ENCODE assay signal across 25 cellular contexts in the genomic region with DNA sequence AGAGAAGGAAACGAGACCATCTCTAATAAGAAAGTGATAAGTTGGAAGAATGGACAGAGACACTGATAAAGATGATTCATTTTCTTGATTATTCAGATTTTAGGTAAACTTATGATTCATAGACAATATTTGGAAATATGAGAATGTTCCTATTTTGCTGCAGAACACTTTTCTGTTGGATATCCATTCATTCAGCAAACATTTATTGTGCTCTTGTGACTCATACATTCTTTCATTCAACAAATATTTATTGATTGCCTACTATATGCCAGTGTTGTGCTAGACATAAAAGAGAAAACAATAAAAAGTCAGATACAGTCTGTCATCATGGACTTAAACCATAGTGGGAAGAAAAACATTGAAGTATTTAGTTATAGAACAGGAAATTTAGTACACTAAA.
"Had no signal": no experiment of that assay in that cellular context is flagged by ENCODE, and none has a peak within 500 bp of the region (broad histone marks: within the 10 kb centered on the region; RNA-seq: fewer than 3 reads in every experiment).

No MANE protein-coding gene starts in this region.

- ATAC-seq: gastrocnemius medialis; left ventricle myocardium superior; sciatic nerve; stimulated activated effector memory CD8-positive, alpha-beta T cell treated with anti-CD3 and anti-CD28 coated beads, Interleukin-12 subunit alpha, Interleukin-12 subunit beta, amount 100 ng/mL, for 72 hours; T-helper 17 cell had no signal

- H3K36me3 ChIP-seq: adrenal gland, ascending aorta, brain microvascular endothelial cell, gastrocnemius medialis, vagina had no signal

- H3K9me3 ChIP-seq: adrenal gland, ascending aorta, gastrocnemius medialis, vagina had no signal

- H3K27ac ChIP-seq: adrenal gland, ascending aorta, brain microvascular endothelial cell, gastrocnemius medialis, hepatocyte, vagina had no signal

- DNase-seq: activated CD4-positive, alpha-beta memory T cell treated with anti-CD3 and anti-CD28 coated beads for 36 hours; activated CD4-positive, alpha-beta T cell treated with anti-CD3 and anti-CD28 coated beads, Interleukin-2, amount 10 ng/mL, durations not matched to agents 24 days and 14 days; activated CD4-positive, CD25-positive, alpha-beta regulatory T cell treated with anti-CD3 and anti-CD28 coated beads, Interleukin-2, amount 50 U/mL, for 72 hours; activated CD8-positive, alpha-beta memory T cell treated with anti-CD3 and anti-CD28 coated beads, Interleukin-2, amount 50 U/mL, for 4 hours; activated effector memory CD4-positive, alpha-beta T cell treated with anti-CD3 and anti-CD28 coated beads, Interleukin-2, amount 50 U/mL, for 16 hours; activated naive CD4-positive, alpha-beta T cell treated with anti-CD3 and anti-CD28 coated beads for 36 hours; activated naive CD8-positive, alpha-beta T cell treated with anti-CD3 and anti-CD28 coated beads for 36 hours; activated T-cell treated with anti-CD3 and anti-CD28 coated beads, Interleukin-2, amount 50 U/mL, for 1 hour; adrenal gland; brain microvascular endothelial cell; caudate nucleus; gastrocnemius medialis; islet precursor cell; left ventricle myocardium superior; mammary epithelial cell; small intestine; stimulated activated CD4-positive, alpha-beta T cell treated with anti-CD3 and anti-CD28 coated beads, Interleukin-4, amount 100 ng/mL, for 24 hours; substantia nigra; T-helper 17 cell; T1000 had no signal

- H3K4me3 ChIP-seq: adrenal gland, ascending aorta, gastrocnemius medialis, hepatocyte, vagina had no signal

- H3K27me3 ChIP-seq: adrenal gland, ascending aorta, brain microvascular endothelial cell, gastrocnemius medialis, hepatocyte, vagina had no signal

- H3K4me1 ChIP-seq: adrenal gland, ascending aorta, gastrocnemius medialis, vagina had no signal
